ENCODE assay signal across 10 cellular contexts in genomic region chr21:45421071-45421845, GRCh38. TPM values are rescaled to one million over a fixed set of nuclear protein-coding genes. Genes with fewer than 3 reads are reported as not detected.
DNase-seq lines count a peak whose midpoint lies in the region; ATAC-seq and TF ChIP-seq lines count a peak whose summit lies in the region.
"Had no signal": no experiment of that assay in that cellular context is flagged by ENCODE, and none has a peak within 500 bp of the region (broad histone marks: within the 10 kb centered on the region; RNA-seq: fewer than 3 reads in every experiment).

No MANE protein-coding gene starts in this region.

- H3K27me3 ChIP-seq in trophoblast cell (ENCODE audit: insufficient read depth, low read length), result no peaks in the 10 kb centered on the region

- peak overlapping the region; percentile 7 for H2BK12ac ChIP-seq in trophoblast cell (ENCODE audit: low read length)

- no peak overlapping the region for H3K4me3 ChIP-seq in trophoblast cell (ENCODE audit: low read depth, low read length)

- peaks cover 2% of the 10 kb centered on the region for H3K27me3 Mint-ChIP-seq in glutamatergic neuron (ENCODE audit: unreplicated experiment)

- H4K8ac ChIP-seq in trophoblast cell (ENCODE audit: low read depth, low read length), result no peak overlapping the region

- H3K9ac ChIP-seq in trophoblast cell (ENCODE audit: low read length), result no peak overlapping the region

- no peak overlapping the region for H3K23ac ChIP-seq in trophoblast cell (ENCODE audit: low read length)

- no peak for ATAC-seq in GM21717 (IDR thresholded peaks at IDR 0.05; ENCODE audit: unreplicated experiment)
- ATAC-seq: CD8-positive, alpha-beta T cell had no signal

- peak overlapping the region; percentile 22 for H2AK5ac ChIP-seq in trophoblast cell (ENCODE audit: low read length)

- peaks cover 17% of the 10 kb centered on the region for H3K79me2 ChIP-seq in trophoblast cell (ENCODE audit: control insufficient read depth, insufficient read depth, low read length, poor library complexity)

- H3K9me3 ChIP-seq in trophoblast cell (ENCODE audit: insufficient read depth, low read depth, low read length), result peaks cover 6% of the 10 kb centered on the region

- H3K4me3 Mint-ChIP-seq in glutamatergic neuron (ENCODE audit: unreplicated experiment), result no peak overlapping the region
- H3K4me3 Mint-ChIP-seq: CD8-positive, alpha-beta T cell had no signal

- H3K9me3 Mint-ChIP-seq in glutamatergic neuron (ENCODE audit: unreplicated experiment), result peaks cover 1% of the 10 kb centered on the region
- H3K9me3 Mint-ChIP-seq: CD8-positive, alpha-beta T cell had no signal

- TF ChIP-seq CTCF in glutamatergic neuron (IDR thresholded peaks at IDR 0.05; ENCODE audit: partially characterized antibody, unreplicated experiment), result no peak

- no peak overlapping the region for H3K4ac ChIP-seq in trophoblast cell (ENCODE audit: low read depth, low read length)

- DNase-seq in DMS79 (lab: John Stamatoyannopoulos, UW) (peak; percentile 52), NCI-H69 (lab: John Stamatoyannopoulos, UW) (peak; percentile 83), glutamatergic neuron (peak; percentile 19), trophoblast cell (no peak), T-helper 9 cell (no peak), HCEC 1CT (no peak)
- no peak for DNase-seq in activated naive CD4-positive, alpha-beta T cell (lab: John Stamatoyannopoulos, UW)
- DNase-seq: activated gamma-delta T cell treated with Interleukin-2 at 50 U/mL for 16 hours; CD8-positive, alpha-beta T cell had no signal

- H4K91ac ChIP-seq in trophoblast cell (ENCODE audit: low read depth, low read length), result no peak overlapping the region

- no peak overlapping the region for H4K12ac ChIP-seq in trophoblast cell (ENCODE audit: low read depth, low read length)

- no peak overlapping the region for H3K27ac ChIP-seq in trophoblast cell (ENCODE audit: low read depth, low read length)

- H3K4me2 ChIP-seq in trophoblast cell (ENCODE audit: low read length), result no peak overlapping the region

- peaks cover 20 to 24% of the 10 kb centered on the region in 2 experiments for H3K36me3 ChIP-seq in trophoblast cell (ENCODE audit: control insufficient read depth in 1 of 2, insufficient read depth in 2 of 2, low read length in 2 of 2)

- no CpG with 5 or more reads among the region's 25 CpGs for WGBS in trophoblast cell (ENCODE audit: extremely low coverage, insufficient coverage, insufficient read length)

- no peak overlapping the region for H3K27ac Mint-ChIP-seq in glutamatergic neuron (ENCODE audit: unreplicated experiment)
- H3K27ac Mint-ChIP-seq: CD8-positive, alpha-beta T cell had no signal

- H3K36me3 Mint-ChIP-seq in glutamatergic neuron (ENCODE audit: unreplicated experiment), result no peaks in the 10 kb centered on the region
- H3K36me3 Mint-ChIP-seq: CD8-positive, alpha-beta T cell had no signal

- peaks cover 3% of the 10 kb centered on the region for H3K4me1 Mint-ChIP-seq in glutamatergic neuron (ENCODE audit: low read depth, unreplicated experiment)

- peaks cover 14 to 16% of the 10 kb centered on the region in 2 experiments for H3K4me1 ChIP-seq in trophoblast cell (ENCODE audit: control insufficient read depth in 1 of 2, insufficient read depth in 2 of 2, low read length in 2 of 2)

- H3K14ac ChIP-seq in trophoblast cell (ENCODE audit: low read length), result no peak overlapping the region

- H3K79me1 ChIP-seq in trophoblast cell (ENCODE audit: low read length), result no peaks in the 10 kb centered on the region

- no peak overlapping the region for H2BK5ac ChIP-seq in trophoblast cell (ENCODE audit: low read depth, low read length, poor library complexity)

- H2AFZ ChIP-seq in trophoblast cell (ENCODE audit: insufficient read depth, low read length, poor library complexity), result no peak overlapping the region

- no peak overlapping the region for H2BK120ac ChIP-seq in trophoblast cell (ENCODE audit: insufficient read depth, low read length, poor library complexity)

- H3K18ac ChIP-seq in trophoblast cell (ENCODE audit: low read length), result peak overlapping the region; percentile 25

RNA-seq across cellular contexts. Expression of gene COL18A1, which starts 16.3 kb away (rescaled TPM):
- 9.5 TPM for total RNA-seq in glutamatergic neuron (ENCODE audit: unreplicated experiment)
- 174 and 188 TPM in 2 replicates for polyA plus RNA-seq in trophoblast cell (2013)

Comparison
In these comparisons a context has a peak if more than half of its experiments do, and no peak if none do; other contexts are left out.
1. DNase-seq: peak in DMS79 (single experiment), NCI-H69 (single experiment) and glutamatergic neuron (single experiment); none in trophoblast cell (0 of 2), T-helper 9 cell (single experiment), HCEC 1CT (single experiment) and activated naive CD4-positive, alpha-beta T cell (0 of 4).